ENCODE assay signal across 25 cellular contexts in genomic region chr5:72783354-72783753, GRCh38.
"Had no signal": no experiment of that assay in that cellular context is flagged by ENCODE, and none has a peak within 500 bp of the region (broad histone marks: within the 10 kb centered on the region; RNA-seq: fewer than 3 reads in every experiment).

No MANE protein-coding gene starts in this region.

- H3K36me3 ChIP-seq: stomach, suprapubic skin, thoracic aorta, thyroid gland, tibial artery, tibial nerve, transverse colon, upper lobe of left lung, upper lobe of right lung, uterus, vagina had no signal

- H3K27me3 ChIP-seq: stomach, suprapubic skin, testis, thyroid gland, tibial artery, tibial nerve, transverse colon, upper lobe of left lung, upper lobe of right lung, uterus, vagina had no signal

- DNase-seq: stimulated activated CD4-positive, alpha-beta T cell treated with anti-CD3 and anti-CD28 coated beads, Interleukin-2, amount 100 ng/mL, for 48 hours; stimulated activated CD4-positive, alpha-beta T cell treated with anti-CD3 and anti-CD28 coated beads, Interleukin-4, amount 100 ng/mL, for 1 hour; stimulated activated CD4-positive, alpha-beta T cell treated with anti-CD3 and anti-CD28 coated beads, Interleukin-4, amount 100 ng/mL, for 24 hours; stimulated activated CD4-positive, alpha-beta T cell treated with anti-CD3 and anti-CD28 coated beads, Interleukin-4, amount 100 ng/mL, for 4 hours; stimulated activated CD8-positive, alpha-beta memory T cell treated with anti-CD3 and anti-CD28 coated beads, Interleukin-4, amount 100 ng/mL, for 48 hours; stimulated activated naive B cell treated with anti-CD40 and anti-IgM and Interleukin-4, amounts not matched to agents 10 μg/mL and 1 μg/mL and 100 μg/mL, for 72 hours; stimulated activated naive CD4-positive, alpha-beta T cell; stimulated activated naive CD4-positive, alpha-beta T cell treated with Interleukin-2 at 50 U/mL for 16 hours; stimulated activated naive CD8-positive, alpha-beta T cell treated with anti-CD3 and anti-CD28 coated beads, Interleukin-15, amount 100 ng/mL, for 72 hours; stimulated activated naive CD8-positive, alpha-beta T cell treated with anti-CD3 and anti-CD28 coated beads, Interleukin-15, Interleukin-2, amounts not matched to agents 100 U/mL and 50 U/mL, for 24 hours; stomach; substantia nigra; testis; thyroid gland; tibial artery; transverse colon; trophoblast cell; upper lobe of left lung; upper lobe of right lung; uterus had no signal

- H3K27ac ChIP-seq: stomach, suprapubic skin, testis, thoracic aorta, thyroid gland, tibial artery, tibial nerve, transverse colon, upper lobe of left lung, upper lobe of right lung, uterus, vagina had no signal

- H3K9me3 ChIP-seq: testis, thyroid gland, upper lobe of right lung, uterus, vagina had no signal

- ATAC-seq: stimulated activated naive B cell treated with anti-CD40 and anti-IgM and Interleukin-4, amounts not matched to agents 10 μg/mL and 1 μg/mL and 100 μg/mL, for 72 hours; stimulated activated naive CD8-positive, alpha-beta T cell treated with anti-CD3 and anti-CD28 coated beads, Interleukin-15, amount 100 ng/mL, for 72 hours; stimulated activated naive CD8-positive, alpha-beta T cell treated with anti-CD3 and anti-CD28 coated beads, Interleukin-15, Interleukin-2, amounts not matched to agents 100 U/mL and 50 U/mL, for 24 hours; upper lobe of right lung had no signal

- FAIRE-seq: urothelium cell line had no signal

- H3K4me1 ChIP-seq: stomach, suprapubic skin, testis, tibial artery, tibial nerve, upper lobe of left lung, upper lobe of right lung, uterus, vagina had no signal

- H3K4me3 ChIP-seq: stomach, suprapubic skin, testis, thoracic aorta, thyroid gland, tibial artery, tibial nerve, transverse colon, upper lobe of left lung, upper lobe of right lung, uterus, vagina had no signal
